In genomic region chr2:55099493-55099877, GRCh38 we compare ENCODE assay signal across 1 cellular context.
TF ChIP-seq lines count a peak whose summit lies in the region.

No MANE protein-coding gene starts in this region.

TF ChIP-seq in HEK293, 187 proteins besides CTCF, POLR2A, EP300 and RAD21 (continued from another document):
- TF ChIP-seq, protein P1, sequence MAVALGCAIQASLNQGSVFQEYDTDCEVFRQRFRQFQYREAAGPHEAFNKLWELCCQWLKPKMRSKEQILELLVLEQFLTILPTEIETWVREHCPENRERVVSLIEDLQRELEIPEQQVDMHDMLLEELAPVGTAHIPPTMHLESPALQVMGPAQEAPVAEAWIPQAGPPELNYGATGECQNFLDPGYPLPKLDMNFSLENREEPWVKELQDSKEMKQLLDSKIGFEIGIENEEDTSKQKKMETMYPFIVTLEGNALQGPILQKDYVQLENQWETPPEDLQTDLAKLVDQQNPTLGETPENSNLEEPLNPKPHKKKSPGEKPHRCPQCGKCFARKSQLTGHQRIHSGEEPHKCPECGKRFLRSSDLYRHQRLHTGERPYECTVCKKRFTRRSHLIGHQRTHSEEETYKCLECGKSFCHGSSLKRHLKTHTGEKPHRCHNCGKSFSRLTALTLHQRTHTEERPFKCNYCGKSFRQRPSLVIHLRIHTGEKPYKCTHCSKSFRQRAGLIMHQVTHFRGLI (tag by site-specific recombination; IDR thresholded peaks at IDR 0.05): no peak
- no peak for TF ChIP-seq FEZF1 (tag by site-specific recombination; IDR thresholded peaks at IDR 0.05)
- TF ChIP-seq ZNF768 (tag by site-specific recombination; IDR thresholded peaks at IDR 0.05): no peak
- no peak for TF ChIP-seq ZXDB (tag by site-specific recombination; IDR thresholded peaks at IDR 0.05)
- TF ChIP-seq ZNF266 (tag by site-specific recombination; IDR thresholded peaks at IDR 0.05; ENCODE audit: low read depth): no peak
- TF ChIP-seq ZNF654 (tag by site-specific recombination; IDR thresholded peaks at IDR 0.05; ENCODE audit: low read depth): no peak
- TF ChIP-seq ZNF561 (tag by site-specific recombination; IDR thresholded peaks at IDR 0.05; ENCODE audit: borderline replicate concordance): no peak
